Comparison of ENCODE assay signal across 20 cellular contexts in the genomic region with DNA sequence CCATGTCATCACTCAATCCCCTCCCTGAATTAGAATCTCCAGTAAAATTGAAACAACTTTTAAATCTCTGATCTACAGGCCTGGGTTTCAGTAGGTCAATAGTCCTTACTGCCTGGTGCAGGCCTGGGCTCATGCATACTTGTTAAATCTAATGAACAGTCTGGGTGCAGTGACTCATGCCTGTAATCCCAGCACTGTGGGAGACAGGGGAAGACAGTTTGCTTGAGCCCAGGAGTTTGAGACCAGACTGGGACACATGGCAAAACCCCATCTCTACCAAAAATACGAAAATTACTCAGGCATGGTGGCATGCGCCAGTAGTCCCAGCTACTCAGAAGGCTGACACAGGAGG.
DNase-seq lines count a peak whose midpoint lies in the region; ATAC-seq, FAIRE-seq and TF ChIP-seq lines count a peak whose summit lies in the region.
"Had no signal": no experiment of that assay in that cellular context is flagged by ENCODE, and none has a peak within 500 bp of the region (broad histone marks: within the 10 kb centered on the region; RNA-seq: fewer than 3 reads in every experiment).

No MANE protein-coding gene starts in this region.

- peak overlapping the region; percentile 10 for H3K4me2 ChIP-seq in astrocyte (ENCODE audit: low read length)
- H3K4me2 ChIP-seq: A549 had no signal

- no peak overlapping the region for H3K4me3 ChIP-seq in astrocyte (ENCODE audit: insufficient read depth, low read depth, low read length)
- H3K4me3 ChIP-seq in vagina = no peak overlapping the region
- H3K4me3 ChIP-seq in lower leg skin (ENCODE audit: low read depth, poor library complexity, severe bottlenecking) = no peak overlapping the region
- H3K4me3 ChIP-seq: A549 had no signal

- H3K27ac Mint-ChIP-seq in activated CD4-positive, alpha-beta T cell treated with anti-CD3 and anti-CD28 coated beads, Interleukin-2, amount 10 ng/mL, durations not matched to agents 24 days and 14 days = no peak overlapping the region
- H3K27ac Mint-ChIP-seq in activated CD4-positive, alpha-beta T cell treated with anti-CD3 and anti-CD28 coated beads, Interleukin-2, amount 10 ng/mL, durations not matched to agents 7 days and 5 days = no peak overlapping the region
- peak overlapping the region; percentile 1 for H3K27ac Mint-ChIP-seq in astrocyte (ENCODE audit: unreplicated experiment)
- H3K27ac Mint-ChIP-seq: T-cell had no signal

- H3K4me3 Mint-ChIP-seq in activated CD4-positive, alpha-beta T cell treated with anti-CD3 and anti-CD28 coated beads, Interleukin-2, amount 10 ng/mL, durations not matched to agents 24 days and 14 days = no peak overlapping the region
- no peak overlapping the region for H3K4me3 Mint-ChIP-seq in activated CD4-positive, alpha-beta T cell treated with anti-CD3 and anti-CD28 coated beads, Interleukin-2, amount 10 ng/mL, durations not matched to agents 7 days and 5 days
- no peak overlapping the region for H3K4me3 Mint-ChIP-seq in astrocyte (ENCODE audit: unreplicated experiment)
- H3K4me3 Mint-ChIP-seq: T-cell had no signal

- DNase-seq in activated CD4-positive, alpha-beta T cell treated with anti-CD3 and anti-CD28 coated beads, Interleukin-2, amount 10 ng/mL, durations not matched to agents 24 days and 14 days = peak; percentile 23
- DNase-seq in activated CD4-positive, alpha-beta T cell treated with anti-CD3 and anti-CD28 coated beads, Interleukin-2, amount 10 ng/mL, durations not matched to agents 7 days and 5 days = no peak
- DNase-seq in astrocyte (ENCODE audit: low read depth) = peak; percentile 36
- peak in 1 of 2 donors; percentile 60 for DNase-seq in foreskin keratinocyte
- DNase-seq in vagina (ENCODE audit: extremely low spot score in 2 of 2) = no peak
- no peak for DNase-seq in lower leg skin (ENCODE audit: low spot score in 2 of 2)
- DNase-seq in NCI-H1436 treated with DMSO at 0.1 percent for 48 hours (lab: John Stamatoyannopoulos, UW) = no peak
- no peak for DNase-seq in SW 1271 (lab: John Stamatoyannopoulos, UW)
- DNase-seq: activated CD8-positive, alpha-beta memory T cell treated with anti-CD3 and anti-CD28 coated beads, Interleukin-2, amount 50 U/mL, for 48 hours; Karpas-422; NCI-H1694 treated with DMSO at 0.1 percent for 48 hours; NCI-H524; substantia nigra; T-cell had no signal

- CTCF ChIA-PET in activated CD4-positive, alpha-beta T cell treated with anti-CD3 and anti-CD28 coated beads, Interleukin-2, amount 10 ng/mL, durations not matched to agents 7 days and 5 days (lab: Charles Lee) = no interaction called here

- no peaks in the 10 kb centered on the region for H3K36me3 Mint-ChIP-seq in activated CD4-positive, alpha-beta T cell treated with anti-CD3 and anti-CD28 coated beads, Interleukin-2, amount 10 ng/mL, durations not matched to agents 24 days and 14 days (ENCODE audit: low read depth)
- peaks cover 6% of the 10 kb centered on the region for H3K36me3 Mint-ChIP-seq in activated CD4-positive, alpha-beta T cell treated with anti-CD3 and anti-CD28 coated beads, Interleukin-2, amount 10 ng/mL, durations not matched to agents 7 days and 5 days (ENCODE audit: low read depth)
- peaks cover 2% of the 10 kb centered on the region for H3K36me3 Mint-ChIP-seq in astrocyte (ENCODE audit: low read depth, unreplicated experiment)

- H3K9ac ChIP-seq in astrocyte (ENCODE audit: low read length) = peak overlapping the region; percentile 6

- peaks cover 12% of the 10 kb centered on the region for H3K9me3 Mint-ChIP-seq in activated CD4-positive, alpha-beta T cell treated with anti-CD3 and anti-CD28 coated beads, Interleukin-2, amount 10 ng/mL, durations not matched to agents 24 days and 14 days
- H3K9me3 Mint-ChIP-seq in activated CD4-positive, alpha-beta T cell treated with anti-CD3 and anti-CD28 coated beads, Interleukin-2, amount 10 ng/mL, durations not matched to agents 7 days and 5 days = peaks cover 17% of the 10 kb centered on the region
- peaks cover 4% of the 10 kb centered on the region for H3K9me3 Mint-ChIP-seq in astrocyte (ENCODE audit: unreplicated experiment)

- H3K4me1 Mint-ChIP-seq in activated CD4-positive, alpha-beta T cell treated with anti-CD3 and anti-CD28 coated beads, Interleukin-2, amount 10 ng/mL, durations not matched to agents 24 days and 14 days = no peaks in the 10 kb centered on the region
- no peaks in the 10 kb centered on the region for H3K4me1 Mint-ChIP-seq in activated CD4-positive, alpha-beta T cell treated with anti-CD3 and anti-CD28 coated beads, Interleukin-2, amount 10 ng/mL, durations not matched to agents 7 days and 5 days
- H3K4me1 Mint-ChIP-seq in astrocyte (ENCODE audit: low read depth, unreplicated experiment) = peaks cover 8% of the 10 kb centered on the region
- H3K4me1 Mint-ChIP-seq: T-cell had no signal

- FAIRE-seq in astrocyte (lab: Jason Lieb, UNC) = no peak
- FAIRE-seq: A549, GM12892 had no signal

- 53 to 71% methylated on average over 2 of the region's 2 CpGs for WGBS in lower leg skin, 2 donors

- H3K27ac ChIP-seq in astrocyte (ENCODE audit: low read depth, low read length) = no peak overlapping the region
- peak overlapping the region; percentile 84 for H3K27ac ChIP-seq in foreskin keratinocyte
- H3K27ac ChIP-seq in vagina = peak overlapping the region; percentile 73
- H3K27ac ChIP-seq: HL-60 had no signal

- no peak overlapping the region for H2AFZ ChIP-seq in astrocyte (ENCODE audit: low read depth, low read length)

- H3K4me1 ChIP-seq in astrocyte (ENCODE audit: insufficient read depth, low read length) (peaks cover 12% of the 10 kb centered on the region), foreskin keratinocyte (peaks cover 12% of the 10 kb centered on the region), vagina (peaks cover 23% of the 10 kb centered on the region)

- H3K9me3 ChIP-seq in astrocyte (ENCODE audit: insufficient read depth, low read depth, low read length) (no peaks in the 10 kb centered on the region), vagina (no peaks in the 10 kb centered on the region)

- H3K79me2 ChIP-seq in astrocyte (ENCODE audit: insufficient read depth, low read length) = no peaks in the 10 kb centered on the region

- no peaks in the 10 kb centered on the region for H3K36me3 ChIP-seq in astrocyte (ENCODE audit: insufficient read depth, low read length)
- H3K36me3 ChIP-seq in vagina = no peaks in the 10 kb centered on the region

- peaks cover 9% of the 10 kb centered on the region for H3K27me3 Mint-ChIP-seq in activated CD4-positive, alpha-beta T cell treated with anti-CD3 and anti-CD28 coated beads, Interleukin-2, amount 10 ng/mL, durations not matched to agents 24 days and 14 days
- peaks cover 8% of the 10 kb centered on the region for H3K27me3 Mint-ChIP-seq in activated CD4-positive, alpha-beta T cell treated with anti-CD3 and anti-CD28 coated beads, Interleukin-2, amount 10 ng/mL, durations not matched to agents 7 days and 5 days
- peaks cover 3% of the 10 kb centered on the region for H3K27me3 Mint-ChIP-seq in astrocyte (ENCODE audit: low read depth, unreplicated experiment)

- TF ChIP-seq POLR2A in vagina (IDR thresholded peaks at IDR 0.05) (no peak), lower leg skin (IDR thresholded peaks at IDR 0.05) (no peak)

- peak; percentile 64 for ATAC-seq in foreskin keratinocyte
- ATAC-seq: activated CD4-positive, CD25-positive, alpha-beta regulatory T cell treated with anti-CD3 and anti-CD28 coated beads, Interleukin-2, amount 50 U/mL, for 24 hours; HCT116; Panc1; T-cell had no signal

- no peaks in the 10 kb centered on the region for H4K20me1 ChIP-seq in astrocyte (ENCODE audit: insufficient read depth, low read length)

- intact Hi-C loops in activated CD4-positive, alpha-beta T cell treated with anti-CD3 and anti-CD28 coated beads, Interleukin-2, amount 10 ng/mL, durations not matched to agents 24 days and 14 days (cut with micrococcal nuclease) = no loop called here
- intact Hi-C loops in vagina (cut with DNase I) = no loop called here
- intact Hi-C loops in lower leg skin (cut with DNase I; ENCODE audit: low total_unique reads) = no loop called here

- POLR2A ChIA-PET in activated CD4-positive, alpha-beta T cell treated with anti-CD3 and anti-CD28 coated beads, Interleukin-2, amount 10 ng/mL, durations not matched to agents 7 days and 5 days (lab: Charles Lee) = no interaction called here

- no peaks in the 10 kb centered on the region for H3K27me3 ChIP-seq in astrocyte (ENCODE audit: insufficient read depth, low read length)
- no peaks in the 10 kb centered on the region for H3K27me3 ChIP-seq in foreskin keratinocyte
- no peaks in the 10 kb centered on the region for H3K27me3 ChIP-seq in vagina

- TF ChIP-seq CTCF in astrocyte (IDR thresholded peaks at IDR 0.05; ENCODE audit: insufficient read depth, low read depth, low read length) = no peak
- no peak for TF ChIP-seq CTCF in foreskin keratinocyte (conservative IDR thresholded peaks at IDR 0.05)
- TF ChIP-seq CTCF in vagina (IDR thresholded peaks at IDR 0.05) = no peak
- TF ChIP-seq CTCF in lower leg skin (IDR thresholded peaks at IDR 0.05) = no peak

Comparison
In these comparisons a context has a peak if more than half of its experiments do, and no peak if none do; other contexts are left out.
1. DNase-seq: peak in activated CD4-positive, alpha-beta T cell treated with anti-CD3 and anti-CD28 coated beads, Interleukin-2, amount 10 ng/mL, durations not matched to agents 24 days and 14 days (single experiment) and astrocyte (single experiment); none in activated CD4-positive, alpha-beta T cell treated with anti-CD3 and anti-CD28 coated beads, Interleukin-2, amount 10 ng/mL, durations not matched to agents 7 days and 5 days (single experiment), vagina (0 of 2), lower leg skin (0 of 2), NCI-H1436 treated with DMSO at 0.1 percent for 48 hours (single experiment) and SW 1271 (0 of 2).